8 cellular contexts compared by ENCODE assay signal in the genomic region with DNA sequence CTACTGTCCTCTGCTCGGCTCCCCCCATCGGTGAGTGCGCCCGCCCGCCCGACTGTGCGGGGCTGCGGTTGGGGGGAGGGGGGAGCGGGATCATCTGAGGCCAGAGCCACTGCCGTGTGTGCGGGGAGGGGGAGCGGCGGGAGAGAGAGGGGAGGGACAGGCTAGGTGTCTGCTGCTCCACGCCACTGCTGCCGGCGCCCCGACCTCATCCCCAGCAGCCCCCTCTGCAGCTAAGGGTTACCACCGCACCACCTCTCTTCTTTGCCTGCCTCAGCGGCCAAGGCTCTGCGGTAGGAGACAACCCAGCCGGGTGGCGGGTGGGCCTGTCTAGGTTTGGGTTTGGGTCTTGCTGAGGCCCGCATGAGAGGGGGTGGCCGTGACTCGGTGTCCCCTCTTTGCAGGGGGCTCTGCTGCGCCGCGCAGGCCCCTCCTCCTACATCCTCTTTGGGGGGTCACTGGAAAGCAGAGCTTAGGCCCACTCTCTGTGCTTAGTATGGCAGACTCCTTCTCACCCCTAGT. TPM values are rescaled to one million over a fixed set of nuclear protein-coding genes. Genes with fewer than 3 reads are reported as not detected.
DNase-seq lines count a peak whose midpoint lies in the region; ATAC-seq and TF ChIP-seq lines count a peak whose summit lies in the region.

No MANE protein-coding gene starts in this region.

- peak overlapping the region; percentile 96 for H3K27ac ChIP-seq in Panc1 (ENCODE audit: low read length)

- peak overlapping the region; percentile 88 for H3K4me3 Mint-ChIP-seq in MCF 10A (ENCODE audit: unreplicated experiment)

- no peaks in the 10 kb centered on the region for H3K27me3 Mint-ChIP-seq in MCF 10A (ENCODE audit: insufficient read depth, unreplicated experiment)

- POLR2A ChIA-PET in Panc1 (lab: Charles Lee): no interaction called here
- POLR2A ChIA-PET in MCF 10A (lab: Yijun Ruan, JAX): interaction anchor here (0.9 to 4.9 kb wide), 10 partner anchors 10 to 123 kb away, joined by 3 to 53 read pairs (median 5); no protein-coding TSS in a partner anchor

- H3K27me3 ChIP-seq in Panc1 (ENCODE audit: control insufficient read depth, insufficient read depth, low read length): no peaks in the 10 kb centered on the region

- no peak for TF ChIP-seq CTCF in Panc1 (IDR thresholded peaks at IDR 0.05)
- no peak for TF ChIP-seq CTCF in MCF 10A (IDR thresholded peaks at IDR 0.05; ENCODE audit: unreplicated experiment)

- DNase-seq in Panc1 (ENCODE audit: low read depth, low spot score) (no peak), MCF 10A (ENCODE audit: unreplicated experiment) (no peak), islet precursor cell (peak; percentile 63), AG08395 (ENCODE audit: low spot score) (no peak), kidney tubule cell (ENCODE audit: low spot score) (no peak)
- DNase-seq in stimulated activated CD8-positive, alpha-beta memory T cell treated with anti-CD3 and anti-CD28 coated beads, Interleukin-4, amount 100 ng/mL, for 48 hours: peak; percentile 49

- peak overlapping the region; percentile 87 for H3K27ac Mint-ChIP-seq in MCF 10A (ENCODE audit: low read depth, unreplicated experiment)

- no peaks in the 10 kb centered on the region for H3K9me3 ChIP-seq in Panc1 (ENCODE audit: control insufficient read depth, insufficient read depth, low read depth, low read length)

- intact Hi-C loops in Panc1 (cut with micrococcal nuclease; ENCODE audit: unreplicated experiment) (loop anchor here (5.0 kb wide), 1 partner anchor 76 kb away; no protein-coding TSS in a partner anchor), MCF 10A (cut with micrococcal nuclease) (no loop called here)

- peaks cover 66% of the 10 kb centered on the region for H3K4me1 Mint-ChIP-seq in MCF 10A (ENCODE audit: insufficient read depth, unreplicated experiment)

- no peaks in the 10 kb centered on the region for H3K9me3 Mint-ChIP-seq in MCF 10A (ENCODE audit: unreplicated experiment)

- H3K4me3 ChIP-seq in Panc1 (ENCODE audit: low read depth in 2 of 2, low read length in 2 of 2): peak overlapping the region; percentile 72 to 93

- peaks cover 57% of the 10 kb centered on the region for H3K4me1 ChIP-seq in Panc1 (ENCODE audit: control insufficient read depth, insufficient read depth, low read length)

- BruUV-seq in Panc1 (replicated peaks; lab: Mats Ljungman, UMichigan) (no TSS peak), MCF 10A (replicated peaks; lab: Mats Ljungman, UMichigan) (no TSS peak)

- peaks cover 10% of the 10 kb centered on the region for H3K36me3 Mint-ChIP-seq in MCF 10A (ENCODE audit: insufficient read depth, unreplicated experiment)

- CTCF ChIA-PET in Panc1 (lab: Charles Lee): interaction anchor here (0.7 kb wide), 1 partner anchor 247 kb away, joined by 7 read pairs; no protein-coding TSS in a partner anchor
- CTCF ChIA-PET in MCF 10A (lab: Yijun Ruan, JAX): interaction anchor here (1.0 to 1.8 kb wide), 4 partner anchors 9 to 43 kb away, joined by 3 to 5 read pairs (median 4); no protein-coding TSS in a partner anchor

- H3K36me3 ChIP-seq in Panc1 (ENCODE audit: control insufficient read depth, insufficient read depth, low read length): peaks cover 3% of the 10 kb centered on the region; the same call in 1 of the 2 replicates

- ATAC-seq in GM21360 (IDR thresholded peaks at IDR 0.05; ENCODE audit: unreplicated experiment): peak; percentile 6
- ATAC-seq in Panc1: peak; percentile 36
- no peak for ATAC-seq in GM18520 (IDR thresholded peaks at IDR 0.05; ENCODE audit: unreplicated experiment)

- in situ Hi-C loops in Panc1 (cut with HindIII; ENCODE audit: low pct_unique_long_range_greater_than_20kb, low sequenced_read_pairs): no loop called here

RNA-seq across cellular contexts. Expression of a gene that starts 0.7 kb away (rescaled TPM):
- 16.9 TPM for total RNA-seq in Panc1 (2021; ENCODE audit: unreplicated experiment)
- polyA plus RNA-seq in Panc1 (2012; ENCODE audit: insufficient read length): 32.8 TPM
- 20.1 and 24.6 TPM in 2 replicates for total RNA-seq in MCF 10A (2022)

RNA-seq across cellular contexts. Expression of a gene that starts 12.5 kb away (rescaled TPM):
- total RNA-seq in Panc1 (2021; ENCODE audit: unreplicated experiment) (7.7 TPM), MCF 10A (2022) (7.5 and 8.3 TPM in 2 replicates)
- 3.6 TPM for polyA plus RNA-seq in Panc1 (2012; ENCODE audit: insufficient read length)

Comparison
In these comparisons a context has a peak if more than half of its experiments do, and no peak if none do; other contexts are left out.
1. DNase-seq: peak in islet precursor cell (single experiment) and stimulated activated CD8-positive, alpha-beta memory T cell treated with anti-CD3 and anti-CD28 coated beads, Interleukin-4, amount 100 ng/mL, for 48 hours (single experiment); none in Panc1 (single experiment), MCF 10A (single experiment), AG08395 (single experiment) and kidney tubule cell (single experiment).